In the genomic region with DNA sequence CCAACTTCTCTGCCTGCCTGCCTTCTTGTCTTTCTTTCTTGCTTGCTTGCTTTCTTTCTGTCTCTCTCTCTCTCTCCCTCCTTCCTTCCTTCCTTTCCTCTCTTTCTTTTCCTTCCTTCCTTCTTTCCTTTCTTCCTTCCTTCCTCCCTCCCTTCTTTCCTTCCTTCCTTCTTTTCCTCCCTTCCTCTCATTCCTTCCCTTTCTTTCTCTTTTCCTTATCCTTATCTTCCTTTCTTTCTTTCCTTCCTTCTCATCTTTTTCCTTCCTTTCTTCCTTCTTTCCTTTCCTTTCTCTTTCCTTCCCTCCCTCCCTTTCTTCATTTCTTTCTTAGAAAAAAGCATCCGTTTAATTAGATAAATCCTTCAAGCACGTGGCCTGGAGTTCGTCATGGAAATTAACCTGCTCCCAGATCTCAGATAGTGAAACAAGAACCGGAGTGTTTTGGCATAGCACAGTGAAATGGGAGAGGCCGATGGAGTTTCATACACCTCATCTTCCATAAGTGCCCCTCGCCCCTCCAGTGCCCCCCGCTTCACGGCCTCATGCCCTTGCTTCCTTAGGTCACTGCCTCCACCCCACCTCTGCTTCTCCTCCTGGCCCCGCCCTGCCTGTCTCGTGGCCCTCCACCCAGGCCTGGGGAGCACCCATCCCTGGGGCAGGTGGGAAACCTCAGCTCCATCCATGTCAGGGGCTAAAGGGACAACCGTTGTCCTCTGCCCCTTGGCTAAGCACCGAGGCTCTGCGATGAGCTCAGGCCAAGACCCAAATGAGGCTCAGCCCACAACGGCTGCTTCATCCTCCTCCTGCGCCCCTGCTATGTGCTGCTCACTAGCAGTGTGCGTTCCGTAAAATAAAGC, we compare ENCODE assay signal across 14 cellular contexts. TPM values are rescaled to one million over a fixed set of nuclear protein-coding genes. Genes with fewer than 3 reads are reported as not detected.
DNase-seq lines count a peak whose midpoint lies in the region; ATAC-seq, FAIRE-seq and TF ChIP-seq lines count a peak whose summit lies in the region.
"Had no signal": no experiment of that assay in that cellular context is flagged by ENCODE, and none has a peak within 500 bp of the region (broad histone marks: within the 10 kb centered on the region; RNA-seq: fewer than 3 reads in every experiment).

No MANE protein-coding gene starts in this region.

- intact Hi-C loops in Panc1 (cut with micrococcal nuclease; ENCODE audit: unreplicated experiment), result no loop called here
- intact Hi-C loops in kidney (cut with DNase I), result no loop called here

- no peak for FAIRE-seq in kidney (lab: Jason Lieb, UNC)
- FAIRE-seq: HTR-8/SVneo had no signal

- CTCF ChIA-PET in HEK293 (lab: Yijun Ruan, JAX) (no interaction called here), Panc1 (lab: Charles Lee) (no interaction called here)

- H3K27me3 ChIP-seq in Panc1 (ENCODE audit: control insufficient read depth, insufficient read depth, low read length), result no peaks in the 10 kb centered on the region

- H3K36me3 Mint-ChIP-seq in progenitor cell of endocrine pancreas (ENCODE audit: insufficient read depth), result no peaks in the 10 kb centered on the region

- H3K4me3 Mint-ChIP-seq in progenitor cell of endocrine pancreas (ENCODE audit: low read depth), result no peak overlapping the region

- peaks cover 7% of the 10 kb centered on the region for H3K4me1 Mint-ChIP-seq in progenitor cell of endocrine pancreas (ENCODE audit: low read depth)

- no peaks in the 10 kb centered on the region; the same call in 1 of the 2 replicates for H3K4me1 ChIP-seq in HEK293 (ENCODE audit: control insufficient read depth, insufficient read depth, low read length)
- H3K4me1 ChIP-seq in Panc1 (ENCODE audit: control insufficient read depth, insufficient read depth, low read length), result peaks cover 40% of the 10 kb centered on the region
- H3K4me1 ChIP-seq in kidney (ENCODE audit: control insufficient read depth in 1 of 2, insufficient read depth in 1 of 2, low read depth in 1 of 2, low read length in 2 of 2), result peaks cover 0 to 32% of the 10 kb centered on the region in 2 donors
- H3K4me1 ChIP-seq: BLaER1 had no signal

- H3K27me3 Mint-ChIP-seq in progenitor cell of endocrine pancreas, result peaks cover 14% of the 10 kb centered on the region

- in situ Hi-C loops in Panc1 (cut with HindIII; ENCODE audit: low pct_unique_long_range_greater_than_20kb, low sequenced_read_pairs), result no loop called here

- DNase-seq in Panc1 (ENCODE audit: low read depth, low spot score) (no peak), kidney (peak; percentile 61), progenitor cell of endocrine pancreas (ENCODE audit: low spot score, unreplicated experiment) (no peak), SHP77 (lab: John Stamatoyannopoulos, UW) (no peak), activated gamma-delta T cell treated with Interleukin-2 at 50 U/mL for 16 hours (no peak)
- no peak for DNase-seq in activated T-cell treated with anti-CD3 and anti-CD28 coated beads, Interleukin-2, amount 50 U/mL, for 1 hour
- DNase-seq in stimulated activated CD8-positive, alpha-beta memory T cell treated with anti-CD3 and anti-CD28 coated beads, Interleukin-4, amount 100 ng/mL, for 48 hours, result no peak
- DNase-seq: DMS 273 treated with DMSO at 0.1 percent for 48 hours, NCI-H1048, NCI-H345, NCI-H526 treated with DMSO at 0.1 percent for 48 hours had no signal

- TF ChIP-seq CTCF in HEK293 (tag by site-specific recombination; IDR thresholded peaks at IDR 0.05), result no peak
- no peak for TF ChIP-seq CTCF in Panc1 (IDR thresholded peaks at IDR 0.05)
- TF ChIP-seq CTCF in kidney (IDR thresholded peaks at IDR 0.05; ENCODE audit: borderline replicate concordance, extremely low read depth, insufficient read depth), result no peak
- no peak for TF ChIP-seq CTCF in progenitor cell of endocrine pancreas (IDR thresholded peaks at IDR 0.05; ENCODE audit: unreplicated experiment)

- H3K36me3 ChIP-seq in HEK293 (ENCODE audit: control insufficient read depth in 2 of 2, insufficient read depth in 1 of 2, low read length in 2 of 2) (no peaks in the 10 kb centered on the region), Panc1 (ENCODE audit: control insufficient read depth, insufficient read depth, low read length) (no peaks in the 10 kb centered on the region), kidney (ENCODE audit: control insufficient read depth in 1 of 2, insufficient read depth in 2 of 2, low read length in 2 of 2) (no peaks in the 10 kb centered on the region)
- H3K36me3 ChIP-seq: BLaER1 had no signal

- POLR2A ChIA-PET in HEK293 (lab: Yijun Ruan, JAX) (no interaction called here), Panc1 (lab: Charles Lee) (interaction anchor here (0.8 kb wide), 1 partner anchor 103 kb away, joined by 3 read pairs; no protein-coding TSS in a partner anchor)

- no peaks in the 10 kb centered on the region for H3K9me3 Mint-ChIP-seq in progenitor cell of endocrine pancreas (ENCODE audit: low read depth)

- no peak overlapping the region for H3K9ac ChIP-seq in kidney (ENCODE audit: low read length in 2 of 2)
- H3K9ac ChIP-seq: BLaER1 had no signal

- H3K9me3 ChIP-seq in HEK293 (ENCODE audit: control insufficient read depth, insufficient read depth, low read depth, low read length) (no peaks in the 10 kb centered on the region), Panc1 (ENCODE audit: control insufficient read depth, insufficient read depth, low read depth, low read length) (no peaks in the 10 kb centered on the region), kidney (ENCODE audit: control insufficient read depth in 1 of 2, low read length in 2 of 2) (no peaks in the 10 kb centered on the region)
- H3K9me3 ChIP-seq: BLaER1 had no signal

- peak overlapping the region; percentile 6 for H3K27ac Mint-ChIP-seq in progenitor cell of endocrine pancreas

- ATAC-seq in Panc1, result no peak

- H3K4me3 ChIP-seq in HEK293 (ENCODE audit: low read depth, low read length), result no peak overlapping the region
- H3K4me3 ChIP-seq in Panc1 (ENCODE audit: low read depth in 2 of 2, low read length in 2 of 2), result no peak overlapping the region
- H3K4me3 ChIP-seq in kidney (ENCODE audit: low read length in 2 of 2), result no peak overlapping the region
- H3K4me3 ChIP-seq: BLaER1 had no signal

- H3K27ac ChIP-seq in HEK293 (ENCODE audit: extremely low read depth, low read depth, low read length) (no peak overlapping the region), Panc1 (ENCODE audit: low read length) (peak overlapping the region; percentile 9; the same call in 1 of the 2 replicates), kidney (ENCODE audit: low read depth in 2 of 2, low read length in 2 of 2) (peak overlapping the region; percentile 51 to 64)
- H3K27ac ChIP-seq: BLaER1 had no signal

- BruUV-seq in Panc1 (replicated peaks; lab: Mats Ljungman, UMichigan), result no TSS peak

TF ChIP-seq in HEK293, 187 proteins besides CTCF, POLR2A, EP300 and RAD21:
- no peak for TF ChIP-seq ZNF624 (tag by site-specific recombination; IDR thresholded peaks at IDR 0.05)
- peak; percentile 73; the same call in 1 of the 2 replicates for TF ChIP-seq PRDM1 (tag by site-specific recombination; IDR thresholded peaks at IDR 0.05)
- no peak for TF ChIP-seq GLIS2 (tag by site-specific recombination; IDR thresholded peaks at IDR 0.05)
- TF ChIP-seq ZNF37A (tag by site-specific recombination; IDR thresholded peaks at IDR 0.05), result no peak
- no peak for TF ChIP-seq REPIN1 (tag by site-specific recombination; IDR thresholded peaks at IDR 0.05; ENCODE audit: low read depth)
- no peak for TF ChIP-seq TRIM28 (IDR thresholded peaks at IDR 0.05; ENCODE audit: borderline replicate concordance, low read length)
- TF ChIP-seq KLF1 (tag by site-specific recombination; IDR thresholded peaks at IDR 0.05), result peak; percentile 39; the same call in 1 of the 2 replicates
- no peak for TF ChIP-seq ZNF76 (tag by site-specific recombination; IDR thresholded peaks at IDR 0.05; ENCODE audit: borderline replicate concordance, low read depth)
- no peak for TF ChIP-seq ZNF544 (tag by site-specific recombination; IDR thresholded peaks at IDR 0.05)
- TF ChIP-seq, protein P1, sequence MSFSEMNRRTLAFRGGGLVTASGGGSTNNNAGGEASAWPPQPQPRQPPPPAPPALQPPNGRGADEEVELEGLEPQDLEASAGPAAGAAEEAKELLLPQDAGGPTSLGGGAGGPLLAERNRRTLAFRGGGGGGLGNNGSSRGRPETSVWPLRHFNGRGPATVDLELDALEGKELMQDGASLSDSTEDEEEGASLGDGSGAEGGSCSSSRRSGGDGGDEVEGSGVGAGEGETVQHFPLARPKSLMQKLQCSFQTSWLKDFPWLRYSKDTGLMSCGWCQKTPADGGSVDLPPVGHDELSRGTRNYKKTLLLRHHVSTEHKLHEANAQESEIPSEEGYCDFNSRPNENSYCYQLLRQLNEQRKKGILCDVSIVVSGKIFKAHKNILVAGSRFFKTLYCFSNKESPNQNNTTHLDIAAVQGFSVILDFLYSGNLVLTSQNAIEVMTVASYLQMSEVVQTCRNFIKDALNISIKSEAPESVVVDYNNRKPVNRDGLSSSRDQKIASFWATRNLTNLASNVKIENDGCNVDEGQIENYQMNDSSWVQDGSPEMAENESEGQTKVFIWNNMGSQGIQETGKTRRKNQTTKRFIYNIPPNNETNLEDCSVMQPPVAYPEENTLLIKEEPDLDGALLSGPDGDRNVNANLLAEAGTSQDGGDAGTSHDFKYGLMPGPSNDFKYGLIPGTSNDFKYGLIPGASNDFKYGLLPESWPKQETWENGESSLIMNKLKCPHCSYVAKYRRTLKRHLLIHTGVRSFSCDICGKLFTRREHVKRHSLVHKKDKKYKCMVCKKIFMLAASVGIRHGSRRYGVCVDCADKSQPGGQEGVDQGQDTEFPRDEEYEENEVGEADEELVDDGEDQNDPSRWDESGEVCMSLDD (tag by site-specific recombination; IDR thresholded peaks at IDR 0.05), result no peak
- TF ChIP-seq ZNF514 (tag by site-specific recombination; IDR thresholded peaks at IDR 0.05), result no peak
- no peak for TF ChIP-seq ZNF211 (tag by site-specific recombination; IDR thresholded peaks at IDR 0.05; ENCODE audit: low read depth)
- TF ChIP-seq ZNF366 (tag by site-specific recombination; conservative IDR thresholded peaks at IDR 0.05), result peak; percentile 96

RNA-seq across cellular contexts. Expression of a gene that starts 11.2 kb away (rescaled TPM):
- total RNA-seq in Panc1 (2021; ENCODE audit: unreplicated experiment) (27.8 TPM), kidney (33.0 TPM), progenitor cell of endocrine pancreas (23.6 and 28.5 TPM in 2 replicates)
- 15.3 TPM for polyA plus RNA-seq in Panc1 (2012; ENCODE audit: insufficient read length)
- 10.1 TPM for polyA plus RNA-seq in kidney (ENCODE audit: insufficient read depth, low read depth, low replicate concordance)
